In the genomic region with DNA sequence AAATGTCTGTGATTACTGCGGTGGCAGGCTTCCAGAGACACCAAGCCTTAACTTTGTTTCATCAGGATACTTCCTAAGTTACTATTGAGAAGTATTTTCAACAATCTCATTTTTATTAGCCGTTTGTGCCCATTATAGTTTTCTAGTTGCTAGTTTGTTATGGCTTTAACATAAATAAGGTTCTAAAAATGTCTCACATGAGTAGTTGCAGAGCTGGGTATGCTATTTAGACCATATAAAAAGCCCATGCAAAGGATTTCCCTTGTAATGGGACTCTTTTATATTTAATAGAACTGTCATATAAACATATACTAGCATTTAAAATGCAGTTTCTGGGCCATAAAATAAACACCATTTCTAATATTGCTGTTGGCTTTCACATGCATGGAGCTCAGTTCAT, we compare ENCODE assay signal across 26 cellular contexts.
"Had no signal": no experiment of that assay in that cellular context is flagged by ENCODE, and none has a peak within 500 bp of the region (broad histone marks: within the 10 kb centered on the region; RNA-seq: fewer than 3 reads in every experiment).

No MANE protein-coding gene starts in this region.

- H3K4me1 ChIP-seq: colonic mucosa, parathyroid adenoma, right atrium auricular region, suprapubic skin, upper lobe of right lung had no signal

- H3K4me3 ChIP-seq: colonic mucosa, esophagus muscularis mucosa, lung, right atrium auricular region, smooth muscle cell, suprapubic skin, transverse colon, upper lobe of right lung, vagina had no signal

- H3K79me2 ChIP-seq: parathyroid adenoma had no signal

- H3K9me3 Mint-ChIP-seq: dendritic cell treated with granulocyte-macrophage colony-stimulating factor and Interleukin-4, amounts not matched to agents 40 ng/mL and 50 ng/mL, for 4 days; endodermal cell; neural crest cell; stimulated activated naive CD8-positive, alpha-beta T cell treated with anti-CD3 and anti-CD28 coated beads, Interleukin-15, amount 100 ng/mL, for 72 hours had no signal

- H3K27ac ChIP-seq: colonic mucosa, esophagus muscularis mucosa, neutrophil, parathyroid adenoma, right atrium auricular region, suprapubic skin, transverse colon, upper lobe of right lung, vagina had no signal

- H3K36me3 Mint-ChIP-seq: memory B cell, natural killer cell had no signal

- H3K9me3 ChIP-seq: colonic mucosa, esophagus muscularis mucosa, neutrophil, right atrium auricular region, suprapubic skin, transverse colon, upper lobe of right lung, vagina had no signal

- H3K36me3 ChIP-seq: colonic mucosa, esophagus muscularis mucosa, neutrophil, right atrium auricular region, suprapubic skin, transverse colon, upper lobe of right lung, vagina had no signal

- H3K27ac Mint-ChIP-seq: dendritic cell treated with granulocyte-macrophage colony-stimulating factor and Interleukin-4, amounts not matched to agents 40 ng/mL and 50 ng/mL, for 4 days; endodermal cell; memory B cell; natural killer cell; progenitor cell of endocrine pancreas; stimulated activated naive CD8-positive, alpha-beta T cell treated with anti-CD3 and anti-CD28 coated beads, Interleukin-15, amount 100 ng/mL, for 72 hours had no signal

- H3K4me1 Mint-ChIP-seq: endodermal cell; memory B cell; natural killer cell; stimulated activated naive CD8-positive, alpha-beta T cell treated with anti-CD3 and anti-CD28 coated beads, Interleukin-15, amount 100 ng/mL, for 72 hours had no signal

- H3K27me3 Mint-ChIP-seq: memory B cell had no signal

- H3K4me3 Mint-ChIP-seq: dendritic cell treated with granulocyte-macrophage colony-stimulating factor and Interleukin-4, amounts not matched to agents 40 ng/mL and 50 ng/mL, for 4 days; endodermal cell; memory B cell; natural killer cell; neural crest cell; stimulated activated naive CD8-positive, alpha-beta T cell treated with anti-CD3 and anti-CD28 coated beads, Interleukin-15, amount 100 ng/mL, for 72 hours had no signal

- H2AFZ ChIP-seq: parathyroid adenoma had no signal

- DNase-seq: colonic mucosa; effector CD8-positive, alpha-beta T cell; endodermal cell; foreskin melanocyte; kidney; natural killer cell; stimulated activated CD4-positive, alpha-beta T cell treated with anti-CD3 and anti-CD28 coated beads, Interleukin-12 subunit alpha, Interleukin-12 subunit beta, amount 100 ng/mL, for 4 hours; stimulated activated CD4-positive, alpha-beta T cell treated with anti-CD3 and anti-CD28 coated beads, Interleukin-1b, Interleukin-23, amount 100 ng/mL, for 48 hours; stimulated activated CD4-positive, alpha-beta T cell treated with anti-CD3 and anti-CD28 coated beads, Interleukin-4, amount 100 ng/mL, for 1 hour; stimulated activated CD8-positive, alpha-beta memory T cell treated with anti-CD3 and anti-CD28 coated beads, Interleukin-4, amount 100 ng/mL, for 48 hours; stimulated activated naive CD4-positive, alpha-beta T cell; stimulated activated naive CD8-positive, alpha-beta T cell treated with anti-CD3 and anti-CD28 coated beads, Interleukin-15, amount 100 ng/mL, for 72 hours; transverse colon; upper lobe of right lung had no signal

- H3K4me2 ChIP-seq: smooth muscle cell had no signal
